ENCODE assay signal across 8 cellular contexts in genomic region chr3:124260206-124260915, GRCh38.
DNase-seq lines count a peak whose midpoint lies in the region; ATAC-seq, FAIRE-seq and TF ChIP-seq lines count a peak whose summit lies in the region.

No MANE protein-coding gene starts in this region.

- no peaks in the 10 kb centered on the region for H3K9me3 ChIP-seq in left ventricle myocardium inferior (replicated peaks)
- no peaks in the 10 kb centered on the region for H3K9me3 ChIP-seq in smooth muscle cell (replicated peaks; ENCODE audit: low read depth)

- no peaks in the 10 kb centered on the region for H3K79me2 ChIP-seq in smooth muscle cell (ENCODE audit: low read depth)

- peaks cover 24% of the 10 kb centered on the region for H3F3A ChIP-seq in smooth muscle cell (ENCODE audit: low read depth)

- no peak for TF ChIP-seq CTCF in left ventricle myocardium inferior (IDR thresholded peaks at IDR 0.05; ENCODE audit: borderline replicate concordance)
- no peak for TF ChIP-seq CTCF in smooth muscle cell (IDR thresholded peaks at IDR 0.05; ENCODE audit: borderline replicate concordance, insufficient read depth, poor library complexity, severe bottlenecking)

- DNase-seq in H54 (ENCODE audit: insufficient read length, low spot score): peak; percentile 78
- peak; percentile 24 for DNase-seq in amniotic stem cell (lab: John Stamatoyannopoulos, UW)
- peak; percentile 54 for DNase-seq in left ventricle myocardium inferior
- no peak for DNase-seq in smooth muscle cell (lab: John Stamatoyannopoulos, UW; ENCODE audit: unreplicated experiment)
- DNase-seq in stimulated activated CD4-positive, alpha-beta T cell treated with anti-CD3 and anti-CD28 coated beads, Interleukin-12 subunit alpha, Interleukin-12 subunit beta, amount 100 ng/mL, for 4 hours: no peak
- DNase-seq in NCI-H1694 (lab: John Stamatoyannopoulos, UW): no peak
- DNase-seq in NCI-H187 treated with DMSO at 0.1 percent for 48 hours (lab: John Stamatoyannopoulos, UW): no peak

- no peak overlapping the region for H3K4me3 ChIP-seq in left ventricle myocardium inferior
- no peak overlapping the region for H3K4me3 ChIP-seq in smooth muscle cell

- no peak overlapping the region for H2AFZ ChIP-seq in smooth muscle cell (ENCODE audit: low read depth)

- H3K4me1 ChIP-seq in left ventricle myocardium inferior (peaks cover 35% of the 10 kb centered on the region), smooth muscle cell (ENCODE audit: low read depth) (peaks cover 47% of the 10 kb centered on the region)

- peak; percentile 95 for FAIRE-seq in H54 (lab: Jason Lieb, UNC)

- no peak overlapping the region for H3K9ac ChIP-seq in smooth muscle cell (ENCODE audit: low read depth)

- H3K36me3 ChIP-seq in left ventricle myocardium inferior (no peaks in the 10 kb centered on the region), smooth muscle cell (ENCODE audit: low read depth) (no peaks in the 10 kb centered on the region)

- no peak for TF ChIP-seq POLR2A in H54 (IDR thresholded peaks at IDR 0.05; ENCODE audit: low read depth, low read length)

- H4K20me1 ChIP-seq in smooth muscle cell (ENCODE audit: low read depth): no peaks in the 10 kb centered on the region

- 63% methylated on average over 1 of the region's 1 CpG for WGBS in smooth muscle cell (ENCODE audit: low lambda C conversion rate)

- H3K27ac ChIP-seq in left ventricle myocardium inferior (replicated peaks) (peak overlapping the region; percentile 23), smooth muscle cell (ENCODE audit: low read depth) (peak overlapping the region; percentile 92)

- intact Hi-C loops in left ventricle myocardium inferior (cut with micrococcal nuclease): no loop called here

- ATAC-seq in HG03354 (IDR thresholded peaks at IDR 0.05; ENCODE audit: poor library complexity, severe bottlenecking, unreplicated experiment): no peak

- no peaks in the 10 kb centered on the region for H3K27me3 ChIP-seq in left ventricle myocardium inferior (ENCODE audit: low read depth)
- H3K27me3 ChIP-seq in smooth muscle cell (ENCODE audit: low read depth): no peaks in the 10 kb centered on the region

- H3K4me2 ChIP-seq in smooth muscle cell: peak overlapping the region; percentile 43

Comparison
In these comparisons a context has a peak if more than half of its experiments do, and no peak if none do; other contexts are left out.
1. DNase-seq: peak in H54 (single experiment), amniotic stem cell (single experiment) and left ventricle myocardium inferior (single experiment); none in smooth muscle cell (single experiment), stimulated activated CD4-positive, alpha-beta T cell treated with anti-CD3 and anti-CD28 coated beads, Interleukin-12 subunit alpha, Interleukin-12 subunit beta, amount 100 ng/mL, for 4 hours (single experiment), NCI-H1694 (single experiment) and NCI-H187 treated with DMSO at 0.1 percent for 48 hours (single experiment).